In genomic region chr1:24084050-24084449, GRCh38 we compare ENCODE assay signal across 30 cellular contexts. TPM values are rescaled to one million over a fixed set of nuclear protein-coding genes. Genes with fewer than 3 reads are reported as not detected.
"Had no signal": no experiment of that assay in that cellular context is flagged by ENCODE, and none has a peak within 500 bp of the region (broad histone marks: within the 10 kb centered on the region; RNA-seq: fewer than 3 reads in every experiment).

No MANE protein-coding gene starts in this region.

- H3K27ac ChIP-seq: esophagus squamous epithelium, neutrophil, pancreas, right lobe of liver, suprapubic skin, transverse colon, upper lobe of right lung, uterus had no signal

- H3K36me3 ChIP-seq: esophagus squamous epithelium, neutrophil, pancreas, right lobe of liver, suprapubic skin, transverse colon, upper lobe of right lung, uterus had no signal

- H3K27me3 ChIP-seq: esophagus squamous epithelium, neutrophil, pancreas, right lobe of liver, suprapubic skin, transverse colon, upper lobe of right lung, uterus had no signal

- H3K9me3 Mint-ChIP-seq: effector memory CD8-positive, alpha-beta T cell; mesothelial cell of epicardium; naive B cell; natural killer cell treated with Interleukin-12 subunit alpha and Interleukin-12 subunit beta and Interleukin-15 and Interleukin-18, amount 100 ng/mL, for 72 hours; neural crest cell; stimulated activated naive B cell treated with anti-CD40 and anti-IgM and Interleukin-4, amounts not matched to agents 10 μg/mL and 1 μg/mL and 100 μg/mL, for 72 hours; stimulated activated naive CD8-positive, alpha-beta T cell treated with anti-CD3 and anti-CD28 coated beads, Interleukin-15, amount 100 ng/mL, for 72 hours had no signal

- H3K27ac Mint-ChIP-seq: effector memory CD8-positive, alpha-beta T cell; mesothelial cell of epicardium; naive B cell; natural killer cell treated with Interleukin-12 subunit alpha and Interleukin-12 subunit beta and Interleukin-15 and Interleukin-18, amount 100 ng/mL, for 72 hours; stimulated activated naive B cell treated with anti-CD40 and anti-IgM and Interleukin-4, amounts not matched to agents 10 μg/mL and 1 μg/mL and 100 μg/mL, for 72 hours had no signal

- H3K27me3 Mint-ChIP-seq: stimulated activated naive CD8-positive, alpha-beta T cell treated with anti-CD3 and anti-CD28 coated beads, Interleukin-15, amount 100 ng/mL, for 72 hours had no signal

- H3K4me1 Mint-ChIP-seq: mesothelial cell of epicardium; neural crest cell; stimulated activated naive B cell treated with anti-CD40 and anti-IgM and Interleukin-4, amounts not matched to agents 10 μg/mL and 1 μg/mL and 100 μg/mL, for 72 hours; stimulated activated naive CD8-positive, alpha-beta T cell treated with anti-CD3 and anti-CD28 coated beads, Interleukin-15, amount 100 ng/mL, for 72 hours had no signal

- H3K4me3 ChIP-seq: esophagus squamous epithelium, mucosa of descending colon, pancreas, right lobe of liver, suprapubic skin, transverse colon, upper lobe of right lung, uterus had no signal

- ATAC-seq: effector memory CD8-positive, alpha-beta T cell; left lobe of liver; mucosa of descending colon; natural killer cell treated with Interleukin-12 subunit alpha and Interleukin-12 subunit beta and Interleukin-15 and Interleukin-18, amount 100 ng/mL, for 72 hours; right lobe of liver; stimulated activated naive B cell treated with anti-CD40 and anti-IgM and Interleukin-4, amounts not matched to agents 10 μg/mL and 1 μg/mL and 100 μg/mL, for 72 hours; stimulated activated naive CD8-positive, alpha-beta T cell treated with anti-CD3 and anti-CD28 coated beads, Interleukin-15, amount 100 ng/mL, for 72 hours; upper lobe of right lung had no signal

- DNase-seq: cortex of kidney; effector memory CD8-positive, alpha-beta T cell; erythroblast; esophagus squamous epithelium; head of caudate nucleus; kidney; mesenchymal stem cell; mucosa of descending colon; naive B cell; pancreas; right lobe of liver; small intestine; stimulated activated CD4-positive, alpha-beta T cell treated with anti-CD3 and anti-CD28 coated beads, Interleukin-15, amount 100 ng/mL, for 24 hours; stimulated activated CD4-positive, alpha-beta T cell treated with anti-CD3 and anti-CD28 coated beads, Interleukin-2, amount 100 ng/mL, for 48 hours; stimulated activated naive B cell treated with anti-CD40 and anti-IgM and Interleukin-4, amounts not matched to agents 10 μg/mL and 1 μg/mL and 100 μg/mL, for 72 hours; stimulated activated naive CD8-positive, alpha-beta T cell treated with anti-CD3 and anti-CD28 coated beads, Interleukin-15, amount 100 ng/mL, for 72 hours; transverse colon; upper lobe of right lung; uterus had no signal

- H3K4me1 ChIP-seq: esophagus squamous epithelium, pancreas, suprapubic skin, transverse colon, upper lobe of right lung, uterus had no signal

- H3K4me3 Mint-ChIP-seq: effector memory CD8-positive, alpha-beta T cell; mesothelial cell of epicardium; naive B cell; natural killer cell treated with Interleukin-12 subunit alpha and Interleukin-12 subunit beta and Interleukin-15 and Interleukin-18, amount 100 ng/mL, for 72 hours; neural crest cell; stimulated activated naive B cell treated with anti-CD40 and anti-IgM and Interleukin-4, amounts not matched to agents 10 μg/mL and 1 μg/mL and 100 μg/mL, for 72 hours; stimulated activated naive CD8-positive, alpha-beta T cell treated with anti-CD3 and anti-CD28 coated beads, Interleukin-15, amount 100 ng/mL, for 72 hours had no signal

- H3K9me3 ChIP-seq: esophagus squamous epithelium, mucosa of descending colon, neutrophil, pancreas, right lobe of liver, suprapubic skin, transverse colon, upper lobe of right lung, uterus had no signal

- H3K36me3 Mint-ChIP-seq: mesothelial cell of epicardium; naive B cell; natural killer cell treated with Interleukin-12 subunit alpha and Interleukin-12 subunit beta and Interleukin-15 and Interleukin-18, amount 100 ng/mL, for 72 hours; stimulated activated naive B cell treated with anti-CD40 and anti-IgM and Interleukin-4, amounts not matched to agents 10 μg/mL and 1 μg/mL and 100 μg/mL, for 72 hours had no signal

RNA-seq across cellular contexts. Expression of gene MYOM3, which starts 27.9 kb away (rescaled TPM):
- total RNA-seq: fibroblast of villous mesenchyme; frontal cortex; lung microvascular endothelial cell; natural killer cell treated with Interleukin-12 subunit alpha and Interleukin-12 subunit beta and Interleukin-15 and Interleukin-18, amount 100 ng/mL, for 72 hours; neural crest cell had no signal

RNA-seq across cellular contexts. Expression of gene IL22RA1, which starts 58.9 kb away (rescaled TPM):
- total RNA-seq: dermis microvascular lymphatic vessel endothelial cell; fibroblast of villous mesenchyme; frontal cortex; glomerular endothelial cell; lung microvascular endothelial cell; natural killer cell treated with Interleukin-12 subunit alpha and Interleukin-12 subunit beta and Interleukin-15 and Interleukin-18, amount 100 ng/mL, for 72 hours; neural crest cell had no signal
